Comparison of ENCODE assay signal across 20 cellular contexts in the genomic region with DNA sequence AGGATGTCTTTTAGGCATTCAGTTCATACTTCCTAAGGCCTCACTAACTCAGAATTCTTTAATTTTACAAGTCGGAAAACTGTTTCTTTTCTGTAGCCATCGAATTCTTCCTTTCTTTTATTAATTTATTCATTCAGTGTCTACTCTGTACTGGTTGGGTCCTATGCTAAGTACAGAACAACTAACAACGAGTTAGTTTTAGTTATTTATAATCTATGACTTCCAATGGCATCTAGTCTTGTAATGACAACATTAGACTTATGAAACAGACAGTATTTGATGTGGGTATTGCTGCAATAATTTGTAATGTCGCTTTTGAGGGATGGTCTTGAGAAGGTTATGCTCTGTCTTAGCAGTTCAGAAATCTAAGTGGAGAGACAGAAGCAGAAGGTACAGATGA. TPM values are rescaled to one million over a fixed set of nuclear protein-coding genes. Genes with fewer than 3 reads are reported as not detected.
DNase-seq lines count a peak whose midpoint lies in the region; ATAC-seq, FAIRE-seq and TF ChIP-seq lines count a peak whose summit lies in the region.
"Had no signal": no experiment of that assay in that cellular context is flagged by ENCODE, and none has a peak within 500 bp of the region (broad histone marks: within the 10 kb centered on the region; RNA-seq: fewer than 3 reads in every experiment).

No MANE protein-coding gene starts in this region.

- H3K27me3 ChIP-seq in SK-N-SH (ENCODE audit: insufficient read depth) (no peaks in the 10 kb centered on the region), keratinocyte (ENCODE audit: control insufficient read depth, extremely low read depth, insufficient read depth, low read length) (no peaks in the 10 kb centered on the region), gastrocnemius medialis (no peaks in the 10 kb centered on the region), right atrium auricular region (no peaks in the 10 kb centered on the region)

- no peak overlapping the region for H3K27ac ChIP-seq in SK-N-SH (ENCODE audit: low read depth in 2 of 2, low read length in 1 of 2)
- H3K27ac ChIP-seq in keratinocyte (ENCODE audit: control insufficient read depth, insufficient read depth, low read length): no peak overlapping the region
- H3K27ac ChIP-seq in gastrocnemius medialis: peak overlapping the region; percentile 50 to 82 (median 66)
- no peak overlapping the region for H3K27ac ChIP-seq in right atrium auricular region
- H3K27ac ChIP-seq: 22Rv1, A549, C4-2B, GM23248 had no signal

- CTCF ChIA-PET in SK-N-SH (lab: Yijun Ruan, JAX): no interaction called here

- H3K4me3 ChIP-seq in SK-N-SH (ENCODE audit: low read depth in 2 of 2, low read length in 1 of 2): no peak overlapping the region
- H3K4me3 ChIP-seq in keratinocyte (ENCODE audit: control insufficient read depth in 2 of 3, extremely low read depth in 1 of 3, insufficient read depth in 2 of 3, low read depth in 1 of 3, low read length in 3 of 3): no peak overlapping the region
- H3K4me3 ChIP-seq in gastrocnemius medialis: no peak overlapping the region
- no peak overlapping the region for H3K4me3 ChIP-seq in right atrium auricular region
- H3K4me3 ChIP-seq: A549, GM23248, HAP-1 had no signal

- H4K20me1 ChIP-seq in SK-N-SH (ENCODE audit: insufficient read depth) (no peaks in the 10 kb centered on the region), keratinocyte (ENCODE audit: control insufficient read depth, extremely low read depth, insufficient read depth, low read length) (no peaks in the 10 kb centered on the region)

- H3K9ac ChIP-seq in SK-N-SH: no peak overlapping the region
- no peak overlapping the region for H3K9ac ChIP-seq in keratinocyte (ENCODE audit: control insufficient read depth, extremely low read depth, insufficient read depth, low read length)
- H3K9ac ChIP-seq: GM23248 had no signal

- H3K4me1 ChIP-seq in SK-N-SH (ENCODE audit: control insufficient read depth in 1 of 2, insufficient read depth in 2 of 2, low read depth in 1 of 2, low read length in 1 of 2) (no peaks in the 10 kb centered on the region; a peak in 2 of 4 replicates), keratinocyte (ENCODE audit: control insufficient read depth, extremely low read depth, insufficient read depth, low read length) (no peaks in the 10 kb centered on the region), gastrocnemius medialis (peaks cover 43 to 51% of the 10 kb centered on the region in 2 donors), right atrium auricular region (peaks cover 0 to 28% of the 10 kb centered on the region in 2 donors)
- H3K4me1 ChIP-seq: A549, Caco-2 had no signal

- no peak for TF ChIP-seq RAD21 in SK-N-SH (IDR thresholded peaks at IDR 0.05; ENCODE audit: low read length)

- no peaks in the 10 kb centered on the region for H3K79me2 ChIP-seq in SK-N-SH (ENCODE audit: insufficient read depth)
- no peaks in the 10 kb centered on the region for H3K79me2 ChIP-seq in keratinocyte (ENCODE audit: control insufficient read depth, insufficient read depth, low read length)

- FAIRE-seq in keratinocyte (lab: Jason Lieb, UNC): no peak
- FAIRE-seq: A549, D721Med, GM12892, HepG2 had no signal

- no peak overlapping the region for H3K4me2 ChIP-seq in SK-N-SH
- no peak overlapping the region for H3K4me2 ChIP-seq in keratinocyte (ENCODE audit: control insufficient read depth, extremely low read depth, insufficient read depth, low read depth, low read length)
- H3K4me2 ChIP-seq: A549 had no signal

- H3K9me3 ChIP-seq in SK-N-SH (no peaks in the 10 kb centered on the region), keratinocyte (ENCODE audit: control insufficient read depth, low read depth, low read length) (no peaks in the 10 kb centered on the region), gastrocnemius medialis (no peaks in the 10 kb centered on the region), right atrium auricular region (no peaks in the 10 kb centered on the region)
- H3K9me3 ChIP-seq: A549, Caco-2, HAP-1 had no signal

- 26% methylated on average over 4 of the region's 4 CpGs for WGBS in SK-N-SH (ENCODE audit: low lambda C conversion rate)

- peak overlapping the region; percentile 21; the same call in 1 of the 2 replicates for H2AFZ ChIP-seq in SK-N-SH (ENCODE audit: low read depth)
- peak overlapping the region; percentile 22 for H2AFZ ChIP-seq in keratinocyte (ENCODE audit: control insufficient read depth, low read length)
- H2AFZ ChIP-seq: GM23248 had no signal

- in situ Hi-C loops in gastrocnemius medialis (cut with MboI; ENCODE audit: low sequenced_read_pairs in 4 of 4): loop anchor here in 2 of 4 donors (25.0 kb wide), 1 partner anchor 266 kb away; no protein-coding TSS in a partner anchor

- no peaks in the 10 kb centered on the region for H3K9me2 ChIP-seq in SK-N-SH

- TF ChIP-seq CTCF in SK-N-SH (IDR thresholded peaks at IDR 0.05) (no peak), keratinocyte (optimal IDR thresholded peaks at IDR 0.05 in 1 of 3, IDR thresholded peaks at IDR 0.05 in 1 of 3, conservative IDR thresholded peaks at IDR 0.05 in 1 of 3; ENCODE audit: extremely low read depth in 1 of 3, insufficient read depth in 2 of 3, low read length in 3 of 3) (no peak), gastrocnemius medialis (IDR thresholded peaks at IDR 0.05 in 4 of 5, conservative IDR thresholded peaks at IDR 0.05 in 1 of 5) (no peak), right atrium auricular region (IDR thresholded peaks at IDR 0.05) (no peak)

- TF ChIP-seq EP300 in SK-N-SH (IDR thresholded peaks at IDR 0.05; ENCODE audit: borderline replicate concordance in 1 of 2, low read depth in 1 of 2, low read length in 1 of 2): no peak

- TF ChIP-seq POLR2A in gastrocnemius medialis (IDR thresholded peaks at IDR 0.05): no peak

- DNase-seq in SK-N-SH (no peak), keratinocyte (ENCODE audit: low read depth, low spot score) (no peak), gastrocnemius medialis (no peak), right atrium auricular region (ENCODE audit: low spot score) (no peak), epidermal melanocyte (ENCODE audit: insufficient read length, low spot score) (no peak), kidney glomerular epithelial cell (lab: John Stamatoyannopoulos, UW) (no peak)
- DNase-seq: AML-193; Caco-2; CD4-positive, alpha-beta T cell; GM23248 had no signal

- dilution Hi-C loops in keratinocyte (cut with MboI; ENCODE audit: extremely low pct_ligation_motif_present, low sequenced_read_pairs): no loop called here

- ATAC-seq in SK-N-SH treated with all-trans-retinoic acid at 6 μM for 48 hours (no peak), gastrocnemius medialis (no peak)
- ATAC-seq: A549, HepG2 had no signal

- POLR2A ChIA-PET in SK-N-SH (lab: Yijun Ruan, JAX): no interaction called here

- intact Hi-C loops in gastrocnemius medialis (cut with DNase I; ENCODE audit: low total_unique reads): no loop called here

- H3K9me1 ChIP-seq in keratinocyte (ENCODE audit: control insufficient read depth, extremely low read depth, insufficient read depth, low read length): no peaks in the 10 kb centered on the region

- H3K36me3 ChIP-seq in SK-N-SH (replicated peaks in 1 of 2; ENCODE audit: control insufficient read depth in 1 of 2, insufficient read depth in 2 of 2, low read length in 1 of 2) (no peaks in the 10 kb centered on the region), keratinocyte (ENCODE audit: control insufficient read depth in 2 of 2, extremely low read depth in 1 of 2, insufficient read depth in 2 of 2, low read length in 2 of 2) (no peaks in the 10 kb centered on the region), gastrocnemius medialis (peaks cover 0 to 12% of the 10 kb centered on the region in 2 donors), right atrium auricular region (no peaks in the 10 kb centered on the region)
- H3K36me3 ChIP-seq: HAP-1 had no signal

- H3F3A ChIP-seq in SK-N-SH (replicated peaks; ENCODE audit: insufficient read depth): no peaks in the 10 kb centered on the region

TF ChIP-seq in SK-N-SH, 30 proteins besides CTCF, POLR2A, EP300 and RAD21 (continues in another document):
- TF ChIP-seq POLR2AphosphoS5 (IDR thresholded peaks at IDR 0.05; ENCODE audit: low read depth, low read length): no peak
- no peak for TF ChIP-seq TAF1 (IDR thresholded peaks at IDR 0.05; ENCODE audit: borderline replicate concordance, low read depth, low read length)
- no peak for TF ChIP-seq TCF12 (IDR thresholded peaks at IDR 0.05)
- TF ChIP-seq RXRA (IDR thresholded peaks at IDR 0.05; ENCODE audit: borderline replicate concordance, low read depth): no peak
- TF ChIP-seq NFIC (IDR thresholded peaks at IDR 0.05; ENCODE audit: borderline replicate concordance): no peak
- TF ChIP-seq JUND (IDR thresholded peaks at IDR 0.05): no peak
- no peak for TF ChIP-seq FOXM1 (IDR thresholded peaks at IDR 0.05; ENCODE audit: low read depth)
- no peak for TF ChIP-seq NRF1 (IDR thresholded peaks at IDR 0.05; ENCODE audit: low read depth, low read length)
- TF ChIP-seq RFX5 (IDR thresholded peaks at IDR 0.05; ENCODE audit: low read length): no peak

TF ChIP-seq in SK-N-SH treated with all-trans-retinoic acid at 6 μM for 48 hours, 23 proteins besides CTCF, POLR2A, EP300 and RAD21 (continues in another document):
- TF ChIP-seq ZFP3 (CRISPR knock-in tag; IDR thresholded peaks at IDR 0.05) (no peak), PPARA (CRISPR knock-in tag; IDR thresholded peaks at IDR 0.05; ENCODE audit: borderline replicate concordance) (no peak), ESRRG (CRISPR knock-in tag; IDR thresholded peaks at IDR 0.05) (no peak), GLIS3 (CRISPR knock-in tag; IDR thresholded peaks at IDR 0.05) (no peak), TOX (CRISPR knock-in tag; IDR thresholded peaks at IDR 0.05; ENCODE audit: borderline replicate concordance) (no peak)

RNA-seq across cellular contexts. Expression of a gene that starts 55.3 kb away (rescaled TPM):
- 0.13 and 0.29 TPM in 2 replicates for polyA plus RNA-seq in SK-N-SH (2012; rRNA removed)
- 0.24 and 0.51 TPM in 2 replicates for polyA plus RNA-seq in SK-N-SH (2012; cell fraction: cytosol; rRNA removed)
- 0.14 and 0.25 TPM in 2 replicates for polyA plus RNA-seq in SK-N-SH (2012; cell fraction: nucleus; rRNA removed)
- polyA plus RNA-seq in keratinocyte: not detected in 3 replicates
- polyA plus RNA-seq in keratinocyte (2011; ENCODE audit: low read depth): not detected
- 0.06 TPM in 1 of 2 replicates, not detected in the other for polyA plus RNA-seq in keratinocyte (2011; cell fraction: cytosol; rRNA removed)
- 0.15 and 0.18 TPM in 2 replicates for polyA plus RNA-seq in keratinocyte (2011; cell fraction: nucleus; rRNA removed)
- not detected in 2 replicates for polyA plus RNA-seq in keratinocyte (2012; ENCODE audit: low replicate concordance)
- 0.26 to 2.9 TPM in 2 of 3 replicates, not detected in the other for polyA minus RNA-seq in keratinocyte
- polyA minus RNA-seq in keratinocyte (2011; cell fraction: cytosol; rRNA and poly(A)+ RNA removed): not detected
- polyA minus RNA-seq in keratinocyte (2011; cell fraction: nucleus; rRNA and poly(A)+ RNA removed): not detected in 2 replicates
- under 1 TPM in 3 of 4 donors, not detected in 1; 0.36 to 0.78 (median 0.41) TPM for total RNA-seq in gastrocnemius medialis
- under 1 TPM in 1 of 2 donors, not detected in 1; 0.51 TPM for total RNA-seq in right atrium auricular region
- total RNA-seq: Caco-2; CD4-positive, alpha-beta T cell; GM23248; H4 had no signal
- polyA plus RNA-seq: BJ, GM23248 had no signal

Comparison
In these comparisons a context has a peak if more than half of its experiments do, and no peak if none do; other contexts are left out.
1. H3K27ac ChIP-seq: peak in gastrocnemius medialis (4 of 4); none in SK-N-SH (0 of 2), keratinocyte (single experiment) and right atrium auricular region (0 of 2).